ENCODE assay signal across 11 cellular contexts in genomic region chr20:49335456-49335855, GRCh38.
"Had no signal": no experiment of that assay in that cellular context is flagged by ENCODE, and none has a peak within 500 bp of the region (broad histone marks: within the 10 kb centered on the region; RNA-seq: fewer than 3 reads in every experiment).

No MANE protein-coding gene starts in this region.

- DNase-seq: GM23248, GOT3, H7, H9, HCEC 1CT, HFFc6 had no signal

- FAIRE-seq: H1, H54 had no signal

- H3K27ac ChIP-seq: GM23248 had no signal

- H3K4me1 ChIP-seq: HAP-1 had no signal

- H3K4me3 ChIP-seq: GM23248, GM23338, HAP-1 had no signal

- H3K4me3 Mint-ChIP-seq: GM23338, H9, HFFc6 had no signal

- ATAC-seq: GM23338, HCT116 had no signal

- H3K27ac Mint-ChIP-seq: GM23338, H9, HFFc6 had no signal

- H3K9me3 Mint-ChIP-seq: GM23338, H9, HFFc6 had no signal

- H3K9me3 ChIP-seq: HAP-1 had no signal

- H3K36me3 ChIP-seq: HAP-1 had no signal

- H3K4me1 Mint-ChIP-seq: GM23338 had no signal
